Comparison of ENCODE assay signal across 21 cellular contexts in genomic region chr10:110572862-110573261, GRCh38.
"Had no signal": no experiment of that assay in that cellular context is flagged by ENCODE, and none has a peak within 500 bp of the region (broad histone marks: within the 10 kb centered on the region; RNA-seq: fewer than 3 reads in every experiment).

No MANE protein-coding gene starts in this region.

- H3K27me3 Mint-ChIP-seq: activated CD4-positive, alpha-beta memory T cell treated with anti-CD3 and anti-CD28 coated beads for 36 hours; activated CD4-positive, alpha-beta T cell treated with anti-CD3 and anti-CD28 coated beads for 36 hours; activated CD8-positive, alpha-beta memory T cell treated with anti-CD3 and anti-CD28 coated beads, Interleukin-2, amount 10 ng/mL, durations not matched to agents 7 days and 5 days; naive B cell; progenitor cell of endocrine pancreas had no signal

- H3K4me3 Mint-ChIP-seq: activated CD4-positive, alpha-beta memory T cell treated with anti-CD3 and anti-CD28 coated beads for 36 hours; activated CD4-positive, alpha-beta T cell treated with anti-CD3 and anti-CD28 coated beads for 36 hours; activated CD8-positive, alpha-beta memory T cell treated with anti-CD3 and anti-CD28 coated beads, Interleukin-2, amount 10 ng/mL, durations not matched to agents 7 days and 5 days; activated naive CD4-positive, alpha-beta T cell treated with anti-CD3 and anti-CD28 coated beads for 36 hours had no signal

- H3K36me3 ChIP-seq: colonic mucosa had no signal

- ATAC-seq: activated CD4-positive, alpha-beta T cell treated with anti-CD3 and anti-CD28 coated beads for 36 hours; activated CD8-positive, alpha-beta memory T cell treated with anti-CD3 and anti-CD28 coated beads, Interleukin-2, amount 10 ng/mL, durations not matched to agents 7 days and 5 days; left lobe of liver had no signal

- H3K4me3 ChIP-seq: adrenal gland, colonic mucosa, right atrium auricular region, tibial nerve had no signal

- H3K27ac ChIP-seq: adrenal gland, colonic mucosa, right atrium auricular region, tibial nerve, WERI-Rb-1 had no signal

- H3K9me3 Mint-ChIP-seq: activated CD4-positive, alpha-beta memory T cell treated with anti-CD3 and anti-CD28 coated beads for 36 hours; activated naive CD4-positive, alpha-beta T cell treated with anti-CD3 and anti-CD28 coated beads for 36 hours; naive B cell had no signal

- H3K4me1 ChIP-seq: colonic mucosa had no signal

- H3K27me3 ChIP-seq: adrenal gland, colonic mucosa, right atrium auricular region, tibial nerve had no signal

- H3K27ac Mint-ChIP-seq: activated CD4-positive, alpha-beta T cell treated with anti-CD3 and anti-CD28 coated beads for 36 hours; activated CD8-positive, alpha-beta memory T cell treated with anti-CD3 and anti-CD28 coated beads, Interleukin-2, amount 10 ng/mL, durations not matched to agents 7 days and 5 days; activated naive CD4-positive, alpha-beta T cell treated with anti-CD3 and anti-CD28 coated beads for 36 hours had no signal

- FAIRE-seq: keratinocyte had no signal

- H3K9me3 ChIP-seq: adrenal gland, colonic mucosa, right atrium auricular region, tibial nerve had no signal

- DNase-seq: activated CD4-positive, alpha-beta memory T cell treated with anti-CD3 and anti-CD28 coated beads for 36 hours; activated CD4-positive, alpha-beta T cell treated with anti-CD3 and anti-CD28 coated beads for 36 hours; activated CD8-positive, alpha-beta memory T cell treated with anti-CD3 and anti-CD28 coated beads, Interleukin-2, amount 10 ng/mL, durations not matched to agents 7 days and 5 days; activated naive CD4-positive, alpha-beta T cell treated with anti-CD3 and anti-CD28 coated beads for 36 hours; adrenal gland; caudate nucleus; colonic mucosa; foreskin fibroblast; hippocampal formation; mammary epithelial cell; naive B cell; nucleus accumbens; stimulated activated CD4-positive, alpha-beta T cell treated with anti-CD3 and anti-CD28 coated beads, Interleukin-4, amount 100 ng/mL, for 1 hour; stimulated activated naive CD4-positive, alpha-beta T cell; substantia nigra; WERI-Rb-1 had no signal
